20 cellular contexts compared by ENCODE assay signal in the genomic region with DNA sequence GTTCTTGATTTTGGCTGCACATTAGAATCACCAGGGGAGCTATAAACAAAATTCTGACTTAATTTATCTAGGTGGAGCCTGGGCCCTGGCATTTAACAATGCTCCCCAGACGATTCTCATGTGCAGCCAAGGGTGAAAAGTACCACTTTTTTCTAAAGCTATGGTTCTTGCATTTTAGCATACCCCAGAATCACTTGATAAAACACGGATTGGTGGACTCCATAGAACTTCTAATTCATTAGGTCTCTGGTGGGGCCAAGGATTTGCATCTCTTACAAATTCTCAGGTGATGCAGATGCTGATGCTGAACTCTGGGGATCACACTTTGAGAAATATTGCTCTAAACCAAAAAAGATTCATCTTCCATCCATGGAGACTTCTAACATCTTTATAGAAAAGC.
"Had no signal": no experiment of that assay in that cellular context is flagged by ENCODE, and none has a peak within 500 bp of the region (broad histone marks: within the 10 kb centered on the region; RNA-seq: fewer than 3 reads in every experiment).

No MANE protein-coding gene starts in this region.

- H3K4me3 ChIP-seq: breast epithelium had no signal

- H3K9me3 ChIP-seq: breast epithelium had no signal

- DNase-seq: activated CD4-positive, alpha-beta T cell treated with anti-CD3 and anti-CD28 coated beads for 48 hours; activated CD4-positive, alpha-beta T cell treated with anti-CD3 and anti-CD28 coated beads, Interleukin-2, amount 50 U/mL, for 4 hours; activated CD4-positive, CD25-positive, alpha-beta regulatory T cell treated with anti-CD3 and anti-CD28 coated beads, Interleukin-2, amount 50 U/mL, for 72 hours; activated CD8-positive, alpha-beta memory T cell treated with anti-CD3 and anti-CD28 coated beads, Interleukin-2, amount 50 U/mL, for 48 hours; activated CD8-positive, alpha-beta T cell treated with anti-CD3 and anti-CD28 coated beads, Interleukin-2, amount 10 ng/mL, durations not matched to agents 7 days and 5 days; activated effector memory CD4-positive, alpha-beta T cell treated with Interleukin-2 at 50 U/mL for 16 hours; activated naive CD4-positive, alpha-beta T cell; activated T-cell treated with anti-CD3 and anti-CD28 coated beads, Interleukin-2, amount 50 U/mL, for 1 hour; aorta; caudate nucleus; KBM-7; NCI-H1048; NCI-H1417 treated with DMSO at 0.1 percent for 48 hours; NCI-H187; NCI-H510A treated with DMSO at 0.1 percent for 48 hours; SIG-M5; T-helper 17 cell; T-helper 9 cell had no signal

- ATAC-seq: activated CD8-positive, alpha-beta T cell treated with anti-CD3 and anti-CD28 coated beads, Interleukin-2, amount 10 ng/mL, durations not matched to agents 7 days and 5 days; T-helper 17 cell; WTC11 had no signal

- H3K27me3 ChIP-seq: breast epithelium had no signal

- H3K36me3 ChIP-seq: breast epithelium had no signal

- H3K4me1 ChIP-seq: breast epithelium had no signal

- H3K27ac ChIP-seq: breast epithelium had no signal
